Comparison of ENCODE assay signal across 9 cellular contexts in the genomic region with DNA sequence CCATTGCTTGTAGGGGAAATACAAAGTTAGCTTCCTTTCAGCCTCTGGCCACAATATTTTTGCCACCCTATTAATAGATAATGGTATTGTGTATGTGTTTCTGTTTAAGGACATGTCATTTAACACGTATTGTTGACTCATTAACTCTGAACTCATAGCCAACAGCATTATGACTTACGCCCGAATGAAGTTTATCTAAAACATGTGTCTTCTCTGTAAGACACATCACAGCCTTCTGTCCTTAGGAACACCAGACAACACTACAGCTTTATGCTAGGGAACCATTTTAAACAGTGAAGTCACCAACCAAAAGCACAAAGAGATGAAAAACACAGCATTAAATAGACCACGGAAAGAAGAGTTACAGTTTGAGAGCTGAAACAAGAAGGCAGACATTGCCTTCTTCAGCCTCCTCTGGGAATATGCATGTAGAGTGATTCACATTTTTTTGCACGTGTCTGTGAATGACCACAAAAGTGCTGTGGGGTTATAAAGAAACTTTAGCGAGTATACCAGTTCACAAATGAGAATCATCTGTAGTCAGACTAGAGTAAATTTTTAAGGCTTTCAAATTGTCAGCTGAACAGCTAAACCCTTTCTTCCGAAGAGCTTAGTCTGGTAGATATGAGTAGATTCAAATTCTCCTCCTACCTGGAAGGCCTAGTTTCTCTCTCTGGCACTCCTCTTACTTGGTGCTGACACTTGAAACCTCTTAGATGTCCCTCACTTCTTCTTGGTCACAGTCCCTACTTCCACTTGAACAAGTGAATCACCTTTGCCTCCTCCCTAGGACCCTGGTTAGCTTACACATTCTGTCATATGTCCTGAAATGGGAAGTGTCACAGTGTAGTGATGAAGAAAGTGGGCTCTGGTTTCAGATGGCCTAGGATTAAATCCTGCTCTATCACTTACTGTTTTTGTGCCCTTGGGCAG. TPM values are rescaled to one million over a fixed set of nuclear protein-coding genes. Genes with fewer than 3 reads are reported as not detected.
DNase-seq lines count a peak whose midpoint lies in the region; ATAC-seq, FAIRE-seq and TF ChIP-seq lines count a peak whose summit lies in the region.
"Had no signal": no experiment of that assay in that cellular context is flagged by ENCODE, and none has a peak within 500 bp of the region (broad histone marks: within the 10 kb centered on the region; RNA-seq: fewer than 3 reads in every experiment).

No MANE protein-coding gene starts in this region.

- no peak for FAIRE-seq in kidney (lab: Jason Lieb, UNC)

- in situ Hi-C loops in G401 (cut with HindIII; ENCODE audit: low sequenced_read_pairs), result no loop called here

- H3K27me3 Mint-ChIP-seq in CD8-positive, alpha-beta memory T cell, result no peaks in the 10 kb centered on the region
- H3K27me3 Mint-ChIP-seq in CD14-positive monocyte (ENCODE audit: low read depth in 3 of 3), result no peaks in the 10 kb centered on the region

- H3K4me3 ChIP-seq in CD8-positive, alpha-beta memory T cell (ENCODE audit: low read length), result no peak overlapping the region
- H3K4me3 ChIP-seq in epithelial cell of esophagus (ENCODE audit: low read length) (no peak overlapping the region), kidney (ENCODE audit: low read length in 2 of 2) (no peak overlapping the region)

- peaks cover 44 to 61% (median 56%) of the 10 kb centered on the region in 3 donors for H3K4me1 Mint-ChIP-seq in CD8-positive, alpha-beta memory T cell
- peaks cover 39% of the 10 kb centered on the region for H3K4me1 Mint-ChIP-seq in CD14-positive monocyte
- H3K4me1 Mint-ChIP-seq: endodermal cell had no signal

- no peak overlapping the region for H3K9ac ChIP-seq in kidney (ENCODE audit: low read length in 2 of 2)

- CTCF ChIA-PET in CD8-positive, alpha-beta memory T cell (lab: Charles Lee), result no interaction called here

- H3K9me3 Mint-ChIP-seq in CD8-positive, alpha-beta memory T cell, result no peaks in the 10 kb centered on the region
- no peaks in the 10 kb centered on the region for H3K9me3 Mint-ChIP-seq in CD14-positive monocyte
- H3K9me3 Mint-ChIP-seq: endodermal cell had no signal

- peak overlapping the region in 7 of 8 donors; percentile 7 to 70 (median 49) for H3K27ac Mint-ChIP-seq in CD8-positive, alpha-beta memory T cell
- peak overlapping the region in 2 of 7 donors; percentile 57 to 69 for H3K27ac Mint-ChIP-seq in CD14-positive monocyte
- H3K27ac Mint-ChIP-seq: endodermal cell had no signal

- peaks cover 7 to 9% (median 7%) of the 10 kb centered on the region in 3 donors for H3K36me3 Mint-ChIP-seq in CD8-positive, alpha-beta memory T cell
- H3K36me3 Mint-ChIP-seq in CD14-positive monocyte, result peaks cover 11% of the 10 kb centered on the region in 2 donors

- POLR2A ChIA-PET in CD8-positive, alpha-beta memory T cell (lab: Charles Lee), result no interaction called here

- H3K27ac ChIP-seq in CD8-positive, alpha-beta memory T cell (ENCODE audit: low read depth, low read length), result no peak overlapping the region
- no peak overlapping the region for H3K27ac ChIP-seq in kidney (ENCODE audit: low read depth in 2 of 2, low read length in 2 of 2)

- no peaks in the 10 kb centered on the region for H3K4me1 ChIP-seq in CD8-positive, alpha-beta memory T cell (ENCODE audit: insufficient read depth, low read length)
- H3K4me1 ChIP-seq in kidney (ENCODE audit: control insufficient read depth in 1 of 2, insufficient read depth in 1 of 2, low read depth in 1 of 2, low read length in 2 of 2), result no peaks in the 10 kb centered on the region

- no peaks in the 10 kb centered on the region for H3K36me3 ChIP-seq in CD8-positive, alpha-beta memory T cell (ENCODE audit: insufficient read depth, low read length)
- H3K36me3 ChIP-seq in kidney (ENCODE audit: control insufficient read depth in 1 of 2, insufficient read depth in 2 of 2, low read length in 2 of 2), result no peaks in the 10 kb centered on the region

- no peaks in the 10 kb centered on the region for H3K9me3 ChIP-seq in CD8-positive, alpha-beta memory T cell (ENCODE audit: low read length)
- H3K9me3 ChIP-seq in kidney (ENCODE audit: control insufficient read depth in 1 of 2, low read length in 2 of 2), result no peaks in the 10 kb centered on the region

- intact Hi-C loops in CD14-positive monocyte (cut with micrococcal nuclease) (no loop called here), kidney (cut with DNase I) (no loop called here)

- ATAC-seq in GM19452 (IDR thresholded peaks at IDR 0.05; ENCODE audit: unreplicated experiment), result peak; percentile 80
- peak; percentile 87 for ATAC-seq in HG03378 (IDR thresholded peaks at IDR 0.05; ENCODE audit: unreplicated experiment)

- no peak for TF ChIP-seq CTCF in epithelial cell of esophagus (IDR thresholded peaks at IDR 0.05; ENCODE audit: insufficient read depth, low read depth, low read length, missing control alignments)
- TF ChIP-seq CTCF in CD14-positive monocyte (IDR thresholded peaks at IDR 0.05), result no peak
- TF ChIP-seq CTCF in kidney (IDR thresholded peaks at IDR 0.05; ENCODE audit: borderline replicate concordance, extremely low read depth, insufficient read depth), result no peak

- no peak for DNase-seq in CD8-positive, alpha-beta memory T cell
- DNase-seq in epithelial cell of esophagus (ENCODE audit: low read depth) (peak; percentile 80), CD14-positive monocyte (ENCODE audit: low spot score) (no peak), G401 (ENCODE audit: low spot score) (no peak), kidney (no peak), occipital lobe (lab: John Stamatoyannopoulos, UW) (no peak)
- DNase-seq: endodermal cell had no signal

- H3K4me3 Mint-ChIP-seq in CD8-positive, alpha-beta memory T cell, result no peak overlapping the region
- no peak overlapping the region for H3K4me3 Mint-ChIP-seq in CD14-positive monocyte
- H3K4me3 Mint-ChIP-seq: endodermal cell had no signal

- no peaks in the 10 kb centered on the region for H3K27me3 ChIP-seq in CD8-positive, alpha-beta memory T cell (ENCODE audit: insufficient read depth, low read length, poor library complexity, severe bottlenecking)

RNA-seq across cellular contexts. Expression of a gene that starts 32.2 kb away (rescaled TPM):
- 10 to 100 TPM; 16.5 to 17.0 TPM for total RNA-seq in CD8-positive, alpha-beta memory T cell
- 13.6 TPM for polyA plus RNA-seq in CD8-positive, alpha-beta memory T cell
- polyA plus RNA-seq in CD14-positive monocyte (1 to 10 TPM; 2.4 to 7.4 TPM), kidney (ENCODE audit: insufficient read depth, low read depth, low replicate concordance) (1.2 TPM)
- not detected in 2 replicates for total RNA-seq in G401 (2014; rRNA removed; shearing (Covaris generic))
- total RNA-seq in kidney (21.1 TPM), occipital lobe (0.62 TPM)

Comparison
In these comparisons a context has a peak if more than half of its experiments do, and no peak if none do; other contexts are left out.
1. RNA of a gene that starts 32.2 kb away (total RNA-seq): 21.1 TPM in kidney (single experiment) and 16.5 to 17.0 TPM in CD8-positive, alpha-beta memory T cell; 0.62 TPM in occipital lobe (single experiment) and not detected in G401; every median in the first group is over 10 times any median in the second.